Comparison of ENCODE assay signal across 20 cellular contexts in genomic region chr2:45542013-45542412, GRCh38.
A peak's percentile ranks its signal among the peaks of the same experiment; 100 is the strongest.
DNase-seq lines count a peak whose midpoint lies in the region; ATAC-seq, FAIRE-seq and TF ChIP-seq lines count a peak whose summit lies in the region.
"Had no signal": no experiment of that assay in that cellular context is flagged by ENCODE, and none has a peak within 500 bp of the region (broad histone marks: within the 10 kb centered on the region; RNA-seq: fewer than 3 reads in every experiment).

No MANE protein-coding gene starts in this region.

- intact Hi-C loops in natural killer cell (cut with micrococcal nuclease) = no loop called here

- CTCF ChIA-PET in activated CD4-positive, alpha-beta T cell treated with anti-CD3 and anti-CD28 coated beads, Interleukin-2, amount 10 ng/mL, durations not matched to agents 7 days and 5 days (lab: Charles Lee) = no interaction called here

- H3K79me1 ChIP-seq in neuronal stem cell (ENCODE audit: low read depth, low read length) = no peaks in the 10 kb centered on the region

- H2BK12ac ChIP-seq in neuronal stem cell (ENCODE audit: low read length) = no peak overlapping the region

- H3K9me3 ChIP-seq in neuronal stem cell (replicated peaks in 1 of 2; ENCODE audit: control insufficient read depth in 2 of 2, insufficient read depth in 1 of 2, low read depth in 1 of 2, low read length in 2 of 2) = peaks cover 16 to 19% of the 10 kb centered on the region in 2 donors

- H3K27ac Mint-ChIP-seq in natural killer cell treated with Interleukin-12 subunit alpha and Interleukin-12 subunit beta and Interleukin-15 and Interleukin-18, amount 100 ng/mL, for 72 hours = no peak overlapping the region
- no peak overlapping the region for H3K27ac Mint-ChIP-seq in natural killer cell
- no peak overlapping the region for H3K27ac Mint-ChIP-seq in activated CD4-positive, alpha-beta T cell treated with anti-CD3 and anti-CD28 coated beads, Interleukin-2, amount 10 ng/mL, durations not matched to agents 7 days and 5 days
- no peak overlapping the region for H3K27ac Mint-ChIP-seq in stimulated activated naive B cell treated with anti-CD40 and anti-IgM and Interleukin-4, amounts not matched to agents 10 μg/mL and 1 μg/mL and 100 μg/mL, for 72 hours
- H3K27ac Mint-ChIP-seq: CD8-positive, alpha-beta T cell; H9 had no signal

- POLR2A ChIA-PET in activated CD4-positive, alpha-beta T cell treated with anti-CD3 and anti-CD28 coated beads, Interleukin-2, amount 10 ng/mL, durations not matched to agents 7 days and 5 days (lab: Charles Lee) = no interaction called here

- no peak overlapping the region for H4K8ac ChIP-seq in neuronal stem cell (ENCODE audit: low read depth, low read length)

- no peak overlapping the region for H3K27ac ChIP-seq in coronary artery
- H3K27ac ChIP-seq in neuronal stem cell (replicated peaks; ENCODE audit: low read length) = no peak overlapping the region
- H3K27ac ChIP-seq: 22Rv1, A549, HL-60 had no signal

- DNase-seq in natural killer cell treated with Interleukin-12 subunit alpha and Interleukin-12 subunit beta and Interleukin-15 and Interleukin-18, amount 100 ng/mL, for 72 hours (ENCODE audit: low spot score) = no peak
- no peak for DNase-seq in natural killer cell
- peak; percentile 67 for DNase-seq in coronary artery (ENCODE audit: low spot score)
- DNase-seq in neuronal stem cell (ENCODE audit: low spot score) = no peak
- DNase-seq in urothelium cell line (ENCODE audit: low spot score) = no peak
- no peak for DNase-seq in activated CD4-positive, alpha-beta T cell treated with anti-CD3 and anti-CD28 coated beads, Interleukin-2, amount 10 ng/mL, durations not matched to agents 7 days and 5 days
- no peak for DNase-seq in stimulated activated naive B cell treated with anti-CD40 and anti-IgM and Interleukin-4, amounts not matched to agents 10 μg/mL and 1 μg/mL and 100 μg/mL, for 72 hours
- DNase-seq: AML-193, Calu3, DMS79 treated with DMSO at 0.1 percent for 48 hours, GF-D8, H9 had no signal

- no peak overlapping the region for H3K4ac ChIP-seq in neuronal stem cell (ENCODE audit: low read length)

- no peak overlapping the region for H2BK15ac ChIP-seq in neuronal stem cell (ENCODE audit: low read length)

- TF ChIP-seq CTCF in natural killer cell (IDR thresholded peaks at IDR 0.05) = no peak
- TF ChIP-seq CTCF in coronary artery (IDR thresholded peaks at IDR 0.05) = no peak

- no peaks in the 10 kb centered on the region for H3K4me1 Mint-ChIP-seq in natural killer cell treated with Interleukin-12 subunit alpha and Interleukin-12 subunit beta and Interleukin-15 and Interleukin-18, amount 100 ng/mL, for 72 hours (ENCODE audit: low read depth in 2 of 2)
- no peaks in the 10 kb centered on the region for H3K4me1 Mint-ChIP-seq in natural killer cell
- peaks cover 2% of the 10 kb centered on the region for H3K4me1 Mint-ChIP-seq in activated CD4-positive, alpha-beta T cell treated with anti-CD3 and anti-CD28 coated beads, Interleukin-2, amount 10 ng/mL, durations not matched to agents 7 days and 5 days
- peaks cover 0 to 6% of the 10 kb centered on the region in 2 donors for H3K4me1 Mint-ChIP-seq in stimulated activated naive B cell treated with anti-CD40 and anti-IgM and Interleukin-4, amounts not matched to agents 10 μg/mL and 1 μg/mL and 100 μg/mL, for 72 hours
- H3K4me1 Mint-ChIP-seq: H9 had no signal

- no peaks in the 10 kb centered on the region for H3K4me1 ChIP-seq in neuronal stem cell (ENCODE audit: control insufficient read depth in 2 of 2, insufficient read depth in 1 of 2, low read depth in 1 of 2, low read length in 2 of 2)
- H3K4me1 ChIP-seq: A549 had no signal

- FAIRE-seq in urothelium cell line (lab: Jason Lieb, UNC) = peak; percentile 40
- FAIRE-seq: A549, GM12878, GM19239, H1 had no signal

- ATAC-seq in natural killer cell treated with Interleukin-12 subunit alpha and Interleukin-12 subunit beta and Interleukin-15 and Interleukin-18, amount 100 ng/mL, for 72 hours = peak; percentile 24 to 32
- no peak for ATAC-seq in natural killer cell
- no peak for ATAC-seq in GM18870 (IDR thresholded peaks at IDR 0.05; ENCODE audit: unreplicated experiment)
- ATAC-seq in stimulated activated naive B cell treated with anti-CD40 and anti-IgM and Interleukin-4, amounts not matched to agents 10 μg/mL and 1 μg/mL and 100 μg/mL, for 72 hours (replicated peaks) = no peak
- ATAC-seq: A549; CD8-positive, alpha-beta T cell; GM12878 had no signal

- no peak overlapping the region for H2AK5ac ChIP-seq in neuronal stem cell (ENCODE audit: low read depth, low read length)

- H4K91ac ChIP-seq in neuronal stem cell (ENCODE audit: low read depth, low read length, poor library complexity) = no peak overlapping the region

- peaks cover 16 to 70% of the 10 kb centered on the region in 2 donors for H3K36me3 ChIP-seq in neuronal stem cell (replicated peaks in 1 of 2; ENCODE audit: control insufficient read depth in 2 of 2, insufficient read depth in 2 of 2, low read length in 2 of 2)

- WGBS in neuronal stem cell (ENCODE audit: extremely low coverage in 2 of 2, insufficient read length in 2 of 2, insufficient replicate concordance in 1 of 2), 2 donors = no CpG with 5 or more reads among the region's 6 CpGs

- H3K36me3 Mint-ChIP-seq in natural killer cell treated with Interleukin-12 subunit alpha and Interleukin-12 subunit beta and Interleukin-15 and Interleukin-18, amount 100 ng/mL, for 72 hours = peaks cover 23% of the 10 kb centered on the region
- H3K36me3 Mint-ChIP-seq in natural killer cell = peaks cover 39% of the 10 kb centered on the region
- H3K36me3 Mint-ChIP-seq in activated CD4-positive, alpha-beta T cell treated with anti-CD3 and anti-CD28 coated beads, Interleukin-2, amount 10 ng/mL, durations not matched to agents 7 days and 5 days (ENCODE audit: low read depth) = peaks cover 54% of the 10 kb centered on the region
- H3K36me3 Mint-ChIP-seq in stimulated activated naive B cell treated with anti-CD40 and anti-IgM and Interleukin-4, amounts not matched to agents 10 μg/mL and 1 μg/mL and 100 μg/mL, for 72 hours = peaks cover 40 to 72% of the 10 kb centered on the region in 2 donors

- H2BK120ac ChIP-seq in neuronal stem cell (ENCODE audit: low read depth, low read length) = no peak overlapping the region

- H3K23ac ChIP-seq in neuronal stem cell (ENCODE audit: low read depth, low read length, poor library complexity) = peak overlapping the region; percentile 50

- no peak overlapping the region for H3K4me3 ChIP-seq in coronary artery
- H3K4me3 ChIP-seq in neuronal stem cell (ENCODE audit: low read length in 2 of 2) = no peak overlapping the region
- H3K4me3 ChIP-seq: A549, GM12878 had no signal

- H3K9me3 Mint-ChIP-seq in natural killer cell treated with Interleukin-12 subunit alpha and Interleukin-12 subunit beta and Interleukin-15 and Interleukin-18, amount 100 ng/mL, for 72 hours = no peaks in the 10 kb centered on the region
- H3K9me3 Mint-ChIP-seq in natural killer cell = no peaks in the 10 kb centered on the region
- peaks cover 11% of the 10 kb centered on the region for H3K9me3 Mint-ChIP-seq in activated CD4-positive, alpha-beta T cell treated with anti-CD3 and anti-CD28 coated beads, Interleukin-2, amount 10 ng/mL, durations not matched to agents 7 days and 5 days
- peaks cover 3 to 4% of the 10 kb centered on the region in 2 donors for H3K9me3 Mint-ChIP-seq in stimulated activated naive B cell treated with anti-CD40 and anti-IgM and Interleukin-4, amounts not matched to agents 10 μg/mL and 1 μg/mL and 100 μg/mL, for 72 hours
- H3K9me3 Mint-ChIP-seq: CD8-positive, alpha-beta T cell had no signal

- H3K18ac ChIP-seq in neuronal stem cell (ENCODE audit: low read length) = no peak overlapping the region

- H2BK5ac ChIP-seq in neuronal stem cell (ENCODE audit: low read length) = no peak overlapping the region

- peak overlapping the region; percentile 49 for H3K14ac ChIP-seq in neuronal stem cell (ENCODE audit: low read length)

- no peak overlapping the region for H3K9ac ChIP-seq in neuronal stem cell (ENCODE audit: low read depth, low read length, poor library complexity)

- H2AFZ ChIP-seq in neuronal stem cell (ENCODE audit: low read length) = no peak overlapping the region

- H3K4me3 Mint-ChIP-seq in natural killer cell treated with Interleukin-12 subunit alpha and Interleukin-12 subunit beta and Interleukin-15 and Interleukin-18, amount 100 ng/mL, for 72 hours = no peak overlapping the region
- H3K4me3 Mint-ChIP-seq in natural killer cell = no peak overlapping the region
- no peak overlapping the region for H3K4me3 Mint-ChIP-seq in activated CD4-positive, alpha-beta T cell treated with anti-CD3 and anti-CD28 coated beads, Interleukin-2, amount 10 ng/mL, durations not matched to agents 7 days and 5 days
- no peak overlapping the region for H3K4me3 Mint-ChIP-seq in stimulated activated naive B cell treated with anti-CD40 and anti-IgM and Interleukin-4, amounts not matched to agents 10 μg/mL and 1 μg/mL and 100 μg/mL, for 72 hours
- H3K4me3 Mint-ChIP-seq: CD8-positive, alpha-beta T cell; H9 had no signal

- H3K27me3 Mint-ChIP-seq in natural killer cell treated with Interleukin-12 subunit alpha and Interleukin-12 subunit beta and Interleukin-15 and Interleukin-18, amount 100 ng/mL, for 72 hours = no peaks in the 10 kb centered on the region
- no peaks in the 10 kb centered on the region for H3K27me3 Mint-ChIP-seq in natural killer cell (ENCODE audit: low read depth in 2 of 2)
- H3K27me3 Mint-ChIP-seq in activated CD4-positive, alpha-beta T cell treated with anti-CD3 and anti-CD28 coated beads, Interleukin-2, amount 10 ng/mL, durations not matched to agents 7 days and 5 days = no peaks in the 10 kb centered on the region
- H3K27me3 Mint-ChIP-seq in stimulated activated naive B cell treated with anti-CD40 and anti-IgM and Interleukin-4, amounts not matched to agents 10 μg/mL and 1 μg/mL and 100 μg/mL, for 72 hours = no peaks in the 10 kb centered on the region

- H3K4me2 ChIP-seq in neuronal stem cell (ENCODE audit: insufficient read depth, low read length, poor library complexity, severe bottlenecking) = no peak overlapping the region
- H3K4me2 ChIP-seq: A549 had no signal

- peaks cover 0 to 2% (median 0%) of the 10 kb centered on the region in 3 experiments for H3K27me3 ChIP-seq in neuronal stem cell (ENCODE audit: control insufficient read depth in 3 of 3, insufficient read depth in 3 of 3, low read depth in 1 of 3, low read length in 3 of 3)

Comparison
In these comparisons a context has a peak if more than half of its experiments do, and no peak if none do; other contexts are left out.
1. ATAC-seq: peak in natural killer cell treated with Interleukin-12 subunit alpha and Interleukin-12 subunit beta and Interleukin-15 and Interleukin-18, amount 100 ng/mL, for 72 hours (2 of 2); none in natural killer cell (0 of 3), GM18870 (single experiment) and stimulated activated naive B cell treated with anti-CD40 and anti-IgM and Interleukin-4, amounts not matched to agents 10 μg/mL and 1 μg/mL and 100 μg/mL, for 72 hours (0 of 2).